In genomic region chr17:6523809-6524355, GRCh38 we compare ENCODE assay signal across 1 cellular context.
TF ChIP-seq lines count a peak whose summit lies in the region.

No MANE protein-coding gene starts in this region.

TF ChIP-seq in HCT116, 20 proteins besides CTCF, POLR2A, EP300 and RAD21 (continued from another document):
- no peak for TF ChIP-seq ZBTB33 (IDR thresholded peaks at IDR 0.05; ENCODE audit: extremely low read depth, insufficient replicate concordance, low read length)
- no peak for TF ChIP-seq EZH2 (IDR thresholded peaks at IDR 0.05)
- no peak for TF ChIP-seq FOSL1 (IDR thresholded peaks at IDR 0.05; ENCODE audit: low read depth)
- TF ChIP-seq SIN3A (IDR thresholded peaks at IDR 0.05; ENCODE audit: low read depth), result no peak
- no peak for TF ChIP-seq ELF1 (IDR thresholded peaks at IDR 0.05; ENCODE audit: borderline replicate concordance, low read depth)
- TF ChIP-seq TCF7L2 (IDR thresholded peaks at IDR 0.05; ENCODE audit: borderline replicate concordance, extremely low read depth, insufficient read depth, insufficient read length), result no peak
- TF ChIP-seq SRF (IDR thresholded peaks at IDR 0.05; ENCODE audit: low read depth), result no peak
- no peak for TF ChIP-seq EGR1 (IDR thresholded peaks at IDR 0.05; ENCODE audit: low read depth)
- no peak for TF ChIP-seq ATF3 (IDR thresholded peaks at IDR 0.05)
TF ChIP-seq in HCT116: peak in this region for 0.
